23 cellular contexts compared by ENCODE assay signal in the genomic region with DNA sequence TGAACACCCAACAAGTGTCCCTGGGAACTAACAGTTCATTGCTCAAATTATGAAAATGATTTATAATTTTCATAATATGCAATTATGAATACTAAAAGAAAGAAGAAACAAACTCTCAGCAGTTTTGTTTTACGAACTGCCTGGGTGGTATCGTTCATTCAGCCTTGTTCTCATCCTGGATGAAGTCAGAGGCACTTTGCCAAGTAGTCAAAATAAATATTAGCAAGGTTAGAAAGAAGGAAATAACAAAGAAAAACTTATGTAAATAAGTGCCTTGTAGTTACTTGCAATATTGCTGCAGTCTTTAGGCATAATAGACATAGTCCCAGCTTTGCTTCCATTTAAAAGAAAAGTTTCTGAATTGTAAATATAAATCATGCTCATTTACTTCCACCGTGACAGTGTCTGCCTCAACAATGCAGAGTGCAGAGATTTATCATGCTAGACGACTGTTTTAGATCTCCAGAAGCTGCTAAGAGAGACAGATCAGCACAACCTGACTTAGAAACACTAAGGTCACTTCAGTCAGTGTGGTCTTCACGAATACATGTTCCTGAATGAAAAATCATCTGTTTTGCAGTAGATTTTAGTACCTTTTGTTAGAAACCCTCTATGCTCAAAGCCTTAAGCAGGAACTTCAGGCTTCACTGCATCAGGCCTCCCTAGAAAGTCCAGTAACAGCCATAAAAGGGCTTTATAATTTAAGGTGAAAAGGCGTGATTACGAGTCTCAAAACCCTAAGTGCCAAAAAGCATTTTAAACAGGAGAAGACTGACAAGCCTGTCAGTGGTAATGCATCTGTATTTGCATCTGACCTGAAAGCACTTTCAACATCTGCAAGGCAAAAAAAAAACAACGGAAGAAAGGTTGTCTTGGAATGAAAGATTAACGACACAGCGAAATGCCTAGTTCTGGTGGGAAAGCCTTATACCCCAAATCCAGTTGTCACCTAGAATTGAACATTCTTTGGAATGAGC.
A peak's percentile ranks its signal among the peaks of the same experiment; 100 is the strongest.
DNase-seq lines count a peak whose midpoint lies in the region; ATAC-seq, FAIRE-seq and TF ChIP-seq lines count a peak whose summit lies in the region.
"Had no signal": no experiment of that assay in that cellular context is flagged by ENCODE, and none has a peak within 500 bp of the region (broad histone marks: within the 10 kb centered on the region; RNA-seq: fewer than 3 reads in every experiment).

No MANE protein-coding gene starts in this region.

- H3K27me3 Mint-ChIP-seq in endodermal cell (ENCODE audit: insufficient read depth), result no peaks in the 10 kb centered on the region
- H3K27me3 Mint-ChIP-seq: CD8-positive, alpha-beta memory T cell; stimulated activated memory B cell treated with anti-CD40 and anti-IgM and Interleukin-4, amounts not matched to agents 10 μg/mL and 1 μg/mL and 100 μg/mL, for 72 hours had no signal

- H3K4me1 ChIP-seq in endodermal cell (ENCODE audit: control insufficient read depth, insufficient read depth, low read length) (peaks cover 7% of the 10 kb centered on the region), pancreas (peaks cover 5 to 22% (median 10%) of the 10 kb centered on the region in 3 donors)

- H3K27ac ChIP-seq in endodermal cell (ENCODE audit: low read depth, low read length), result peak overlapping the region; percentile 26
- no peak overlapping the region for H3K27ac ChIP-seq in pancreas
- H3K27ac ChIP-seq: dorsolateral prefrontal cortex, KMS-11, thoracic aorta had no signal

- no peak overlapping the region for H3K4me3 Mint-ChIP-seq in endodermal cell
- H3K4me3 Mint-ChIP-seq: CD8-positive, alpha-beta memory T cell; mesothelial cell of epicardium; neural crest cell; stimulated activated memory B cell treated with anti-CD40 and anti-IgM and Interleukin-4, amounts not matched to agents 10 μg/mL and 1 μg/mL and 100 μg/mL, for 72 hours had no signal

- H3K36me3 ChIP-seq in endodermal cell (ENCODE audit: control insufficient read depth, insufficient read depth, low read length), result no peaks in the 10 kb centered on the region
- H3K36me3 ChIP-seq in pancreas, result no peaks in the 10 kb centered on the region
- H3K36me3 ChIP-seq: HAP-1, thoracic aorta had no signal

- no peak for FAIRE-seq in pancreas (lab: Jason Lieb, UNC)
- FAIRE-seq: frontal cortex had no signal

- no peaks in the 10 kb centered on the region for H3K27me3 ChIP-seq in endodermal cell (ENCODE audit: control insufficient read depth, insufficient read depth, low read length, poor library complexity, severe bottlenecking)
- no peaks in the 10 kb centered on the region for H3K27me3 ChIP-seq in pancreas
- H3K27me3 ChIP-seq: dorsolateral prefrontal cortex had no signal

- no peaks in the 10 kb centered on the region for H3K9me3 ChIP-seq in endodermal cell (ENCODE audit: control insufficient read depth, low read length)
- no peaks in the 10 kb centered on the region for H3K9me3 ChIP-seq in pancreas
- H3K9me3 ChIP-seq: HAP-1, thoracic aorta had no signal

- no peaks in the 10 kb centered on the region for H3K36me3 Mint-ChIP-seq in endodermal cell (ENCODE audit: low read depth)
- H3K36me3 Mint-ChIP-seq: CD8-positive, alpha-beta memory T cell; mesothelial cell of epicardium; stimulated activated memory B cell treated with anti-CD40 and anti-IgM and Interleukin-4, amounts not matched to agents 10 μg/mL and 1 μg/mL and 100 μg/mL, for 72 hours had no signal

- H3K9me3 Mint-ChIP-seq in endodermal cell, result no peaks in the 10 kb centered on the region
- H3K9me3 Mint-ChIP-seq: CD8-positive, alpha-beta memory T cell; stimulated activated memory B cell treated with anti-CD40 and anti-IgM and Interleukin-4, amounts not matched to agents 10 μg/mL and 1 μg/mL and 100 μg/mL, for 72 hours had no signal

- no peak overlapping the region for H3K9ac ChIP-seq in endodermal cell (ENCODE audit: extremely low read depth, low read length, poor library complexity, severe bottlenecking)
- H3K9ac ChIP-seq: KMS-11 had no signal

- H3K4me3 ChIP-seq in endodermal cell (ENCODE audit: low read length) (no peak overlapping the region), pancreas (no peak overlapping the region)
- H3K4me3 ChIP-seq: dorsolateral prefrontal cortex, HAP-1, thoracic aorta had no signal

- ATAC-seq in GM19324 (IDR thresholded peaks at IDR 0.05; ENCODE audit: low FRiP score, unreplicated experiment), result peak; percentile 45
- peak; percentile 49 to 78 (median 59) for ATAC-seq in pancreas
- ATAC-seq: sciatic nerve; stimulated activated memory B cell treated with anti-CD40 and anti-IgM and Interleukin-4, amounts not matched to agents 10 μg/mL and 1 μg/mL and 100 μg/mL, for 72 hours had no signal

- TF ChIP-seq CTCF in endodermal cell (conservative IDR thresholded peaks at IDR 0.05), result no peak
- no peak for TF ChIP-seq CTCF in pancreas (IDR thresholded peaks at IDR 0.05)

- no peak overlapping the region for H3K27ac Mint-ChIP-seq in endodermal cell
- H3K27ac Mint-ChIP-seq: CD8-positive, alpha-beta memory T cell; mesothelial cell of epicardium; stimulated activated memory B cell treated with anti-CD40 and anti-IgM and Interleukin-4, amounts not matched to agents 10 μg/mL and 1 μg/mL and 100 μg/mL, for 72 hours had no signal

- DNase-seq in HT-29 (ENCODE audit: low spot score) (peak; percentile 19), endodermal cell (no peak), pancreas (no peak), putamen (ENCODE audit: low spot score) (no peak)
- no peak for DNase-seq in stimulated activated naive CD4-positive, alpha-beta T cell treated with Interleukin-2 at 50 U/mL for 16 hours (lab: John Stamatoyannopoulos, UW)
- DNase-seq in stimulated activated CD8-positive, alpha-beta memory T cell treated with anti-CD3 and anti-CD28 coated beads, Interleukin-4, amount 100 ng/mL, for 48 hours, result no peak
- DNase-seq: activated gamma-delta T cell treated with Interleukin-2 at 50 U/mL for 16 hours; CD8-positive, alpha-beta memory T cell; DMS79 treated with DMSO at 0.1 percent for 48 hours; dorsolateral prefrontal cortex; erythroblast; NCI-H526 treated with DMSO at 0.1 percent for 48 hours; Right ventricle myocardium superior; T-helper 1 cell had no signal

- WGBS in endodermal cell (ENCODE audit: insufficient coverage in 1 of 2, insufficient read length in 1 of 2), 2 experiments, result 79 to 80% methylated on average over 7 to 10 of the region's 10 CpGs
- WGBS in pancreas, 2 donors, result 46% methylated on average over 10 of the region's 10 CpGs

- H3K4me1 Mint-ChIP-seq in endodermal cell, result peaks cover 17% of the 10 kb centered on the region
- H3K4me1 Mint-ChIP-seq: CD8-positive, alpha-beta memory T cell; stimulated activated memory B cell treated with anti-CD40 and anti-IgM and Interleukin-4, amounts not matched to agents 10 μg/mL and 1 μg/mL and 100 μg/mL, for 72 hours had no signal

- intact Hi-C loops in pancreas (cut with DNase I), result no loop called here
